15 cellular contexts compared by ENCODE assay signal in genomic region chr11:13343067-13343466, GRCh38.
A peak's percentile ranks its signal among the peaks of the same experiment; 100 is the strongest.
DNase-seq lines count a peak whose midpoint lies in the region; ATAC-seq and TF ChIP-seq lines count a peak whose summit lies in the region.
"Had no signal": no experiment of that assay in that cellular context is flagged by ENCODE, and none has a peak within 500 bp of the region (broad histone marks: within the 10 kb centered on the region; RNA-seq: fewer than 3 reads in every experiment).

No MANE protein-coding gene starts in this region.

- H3K9me3 ChIP-seq in psoas muscle (no peaks in the 10 kb centered on the region), tibial artery (no peaks in the 10 kb centered on the region)
- H3K9me3 ChIP-seq: vagina had no signal

- H3K36me3 ChIP-seq in psoas muscle (ENCODE audit: insufficient read depth in 1 of 2, low read depth in 1 of 2) (no peaks in the 10 kb centered on the region), tibial artery (no peaks in the 10 kb centered on the region), brain microvascular endothelial cell (replicated peaks) (no peaks in the 10 kb centered on the region)
- H3K36me3 ChIP-seq: vagina had no signal

- intact Hi-C loops in psoas muscle (cut with DNase I) (loop anchor here (5.0 kb wide), 2 partner anchors 376 to 381 kb away; no protein-coding TSS in a partner anchor), tibial artery (cut with DNase I; ENCODE audit: low total_unique reads) (loop anchor here (5.0 to 10.0 kb wide), 2 partner anchors 131 to 378 kb away; no protein-coding TSS in a partner anchor)

- peaks cover 17% of the 10 kb centered on the region for H3K4me1 ChIP-seq in psoas muscle
- peaks cover 0 to 22% (median 21%) of the 10 kb centered on the region in 4 donors for H3K4me1 ChIP-seq in tibial artery

- CTCF ChIA-PET in HEK293T (lab: Yijun Ruan, JAX): interaction anchor here (1.0 to 3.0 kb wide), 2 partner anchors 129 to 133 kb away, joined by 5 to 22 read pairs; no protein-coding TSS in a partner anchor

- DNase-seq in effector memory CD8-positive, alpha-beta T cell: no peak
- DNase-seq in psoas muscle (no peak), tibial artery (no peak), HEK293T (ENCODE audit: extremely low spot score) (no peak), brain microvascular endothelial cell (no peak)
- DNase-seq: activated CD8-positive, alpha-beta memory T cell treated with anti-CD3 and anti-CD28 coated beads for 24 hours; NCI-H1930 had no signal

- H3K4me3 Mint-ChIP-seq in effector memory CD8-positive, alpha-beta T cell: no peak overlapping the region
- H3K4me3 Mint-ChIP-seq: activated naive CD8-positive, alpha-beta T cell; dendritic cell treated with granulocyte-macrophage colony-stimulating factor and Interleukin-4, amounts not matched to agents 40 ng/mL and 50 ng/mL, for 4 days; IgD-negative memory B cell; T-helper 1 cell treated with Interleukin-12 subunit alpha and Interleukin-12 subunit beta and Interleukin-4 antibody, amounts not matched to agents 30 μg/mL and 1 μg/mL, for 36 hours had no signal

- no peaks in the 10 kb centered on the region for H3K9me3 Mint-ChIP-seq in effector memory CD8-positive, alpha-beta T cell
- H3K9me3 Mint-ChIP-seq: dendritic cell treated with granulocyte-macrophage colony-stimulating factor and Interleukin-4, amounts not matched to agents 40 ng/mL and 50 ng/mL, for 4 days; IgD-negative memory B cell; T-helper 1 cell treated with Interleukin-12 subunit alpha and Interleukin-12 subunit beta and Interleukin-4 antibody, amounts not matched to agents 30 μg/mL and 1 μg/mL, for 36 hours had no signal

- TF ChIP-seq CTCF in psoas muscle (IDR thresholded peaks at IDR 0.05) (no peak), tibial artery (IDR thresholded peaks at IDR 0.05) (no peak), brain microvascular endothelial cell (IDR thresholded peaks at IDR 0.05; ENCODE audit: low read depth, low read length, missing control alignments) (no peak)

- H3K27me3 ChIP-seq in psoas muscle (ENCODE audit: insufficient read depth in 3 of 3, low read length in 2 of 3): no peaks in the 10 kb centered on the region
- H3K27me3 ChIP-seq in tibial artery: no peaks in the 10 kb centered on the region
- H3K27me3 ChIP-seq in brain microvascular endothelial cell (replicated peaks): no peaks in the 10 kb centered on the region
- H3K27me3 ChIP-seq: vagina had no signal

- peaks cover 72 to 84% of the 10 kb centered on the region in 2 donors for H3K4me1 Mint-ChIP-seq in effector memory CD8-positive, alpha-beta T cell (ENCODE audit: low read depth in 2 of 2)

- peak; percentile 58 for ATAC-seq in GM18511 (IDR thresholded peaks at IDR 0.05; ENCODE audit: unreplicated experiment)
- peak; percentile 41 for ATAC-seq in GM21367 (IDR thresholded peaks at IDR 0.05; ENCODE audit: unreplicated experiment)
- ATAC-seq in HG03280 (IDR thresholded peaks at IDR 0.05; ENCODE audit: unreplicated experiment): peak; percentile 45
- no peak for ATAC-seq in effector memory CD8-positive, alpha-beta T cell (replicated peaks)
- ATAC-seq in psoas muscle: no peak

- H3K27me3 Mint-ChIP-seq in effector memory CD8-positive, alpha-beta T cell: no peaks in the 10 kb centered on the region
- H3K27me3 Mint-ChIP-seq: activated naive CD8-positive, alpha-beta T cell; dendritic cell treated with granulocyte-macrophage colony-stimulating factor and Interleukin-4, amounts not matched to agents 40 ng/mL and 50 ng/mL, for 4 days; IgD-negative memory B cell had no signal

- peaks cover 15% of the 10 kb centered on the region for H3K36me3 Mint-ChIP-seq in effector memory CD8-positive, alpha-beta T cell (ENCODE audit: insufficient read depth)
- H3K36me3 Mint-ChIP-seq: activated naive CD8-positive, alpha-beta T cell had no signal

- WGBS in psoas muscle, 3 donors: 81 to 93% (median 82%) methylated on average over 4 of the region's 4 CpGs

- in situ Hi-C loops in brain microvascular endothelial cell (cut with HindIII; ENCODE audit: low pct_ligation_motif_present, low sequenced_read_pairs): loop anchor here (25.0 kb wide), 1 partner anchor 131 kb away; no protein-coding TSS in a partner anchor

- H3K4me3 ChIP-seq in psoas muscle (no peak overlapping the region), tibial artery (no peak overlapping the region), brain microvascular endothelial cell (ENCODE audit: low read depth, low read length) (no peak overlapping the region)
- H3K4me3 ChIP-seq: vagina had no signal

- peak overlapping the region; percentile 0 to 70 for H3K27ac Mint-ChIP-seq in effector memory CD8-positive, alpha-beta T cell
- H3K27ac Mint-ChIP-seq: dendritic cell treated with granulocyte-macrophage colony-stimulating factor and Interleukin-4, amounts not matched to agents 40 ng/mL and 50 ng/mL, for 4 days; IgD-negative memory B cell; T-helper 1 cell treated with Interleukin-12 subunit alpha and Interleukin-12 subunit beta and Interleukin-4 antibody, amounts not matched to agents 30 μg/mL and 1 μg/mL, for 36 hours had no signal

- POLR2A ChIA-PET in HEK293T (lab: Yijun Ruan, JAX): no interaction called here

- H3K27ac ChIP-seq in psoas muscle (no peak overlapping the region), tibial artery (no peak overlapping the region), brain microvascular endothelial cell (no peak overlapping the region)
- H3K27ac ChIP-seq: vagina had no signal

TF ChIP-seq in HEK293T, 16 proteins besides CTCF, POLR2A, EP300 and RAD21:
- TF ChIP-seq BHLHE40 (IDR thresholded peaks at IDR 0.05; ENCODE audit: borderline replicate concordance): no peak
- TF ChIP-seq ELF4 (IDR thresholded peaks at IDR 0.05): no peak
- no peak for TF ChIP-seq SP1 (IDR thresholded peaks at IDR 0.05)
- TF ChIP-seq HDGF (IDR thresholded peaks at IDR 0.05; ENCODE audit: borderline replicate concordance): no peak
- no peak for TF ChIP-seq SUZ12 (IDR thresholded peaks at IDR 0.05)
- no peak for TF ChIP-seq L3MBTL2 (conservative IDR thresholded peaks at IDR 0.05)
- no peak for TF ChIP-seq ARNT (IDR thresholded peaks at IDR 0.05)
- TF ChIP-seq ZNF384 (IDR thresholded peaks at IDR 0.05): no peak
- no peak for TF ChIP-seq PKNOX1 (IDR thresholded peaks at IDR 0.05)
- no peak for TF ChIP-seq LEF1 (IDR thresholded peaks at IDR 0.05; ENCODE audit: borderline replicate concordance)
TF ChIP-seq in HEK293T: peak in this region for 0.

Comparison
In these comparisons a context has a peak if more than half of its experiments do, and no peak if none do; other contexts are left out.
1. ATAC-seq: peak in GM18511 (single experiment), GM21367 (single experiment) and HG03280 (single experiment); none in effector memory CD8-positive, alpha-beta T cell (single experiment) and psoas muscle (0 of 4).